ENCODE assay signal across 1 cellular context in the genomic region with DNA sequence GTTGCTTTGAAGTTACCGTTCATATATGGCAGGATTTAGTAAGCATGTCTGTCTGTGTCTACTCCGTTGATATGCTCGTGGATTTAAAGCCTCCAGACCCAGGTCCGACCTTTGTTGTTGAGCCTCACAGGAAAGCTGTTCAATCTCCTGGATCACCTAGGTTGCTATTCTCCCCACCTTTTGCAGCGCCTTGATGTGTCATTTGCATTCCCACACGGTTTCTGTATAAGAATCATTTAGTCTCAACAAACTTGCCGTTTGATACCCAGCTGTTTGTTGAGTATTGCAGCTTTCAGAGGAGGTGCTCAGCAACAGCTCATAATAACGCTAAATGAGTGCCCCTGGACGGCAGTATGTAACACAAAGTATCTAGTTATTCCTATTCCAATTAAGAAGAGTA.
TF ChIP-seq lines count a peak whose summit lies in the region.

No MANE protein-coding gene starts in this region.

TF ChIP-seq in GM23338, 12 proteins besides CTCF, POLR2A, EP300 and RAD21:
- TF ChIP-seq ZNF462 (CRISPR knock-in tag; IDR thresholded peaks at IDR 0.05) = no peak
- TF ChIP-seq NANOG (IDR thresholded peaks at IDR 0.05; ENCODE audit: borderline replicate concordance) = peak; percentile 57; the same call in 1 of the 2 replicates
